ENCODE assay signal across 7 cellular contexts in genomic region chr1:3724416-3725030, GRCh38. TPM values are rescaled to one million over a fixed set of nuclear protein-coding genes. Genes with fewer than 3 reads are reported as not detected.
DNase-seq lines count a peak whose midpoint lies in the region; ATAC-seq and TF ChIP-seq lines count a peak whose summit lies in the region.
"Not testable (repeated sequence)": the region's sequence is repeated elsewhere in the genome, so short reads cannot be mapped to it uniquely, and the experiment has no call there.

No MANE protein-coding gene starts in this region.

- H3K4me3 ChIP-seq in GM12865 (ENCODE audit: low read depth, low read length); effector memory CD4-positive, alpha-beta T cell (ENCODE audit: insufficient read depth, low read depth, low read length, poor library complexity, severe bottlenecking): not testable (repeated sequence)

- not testable (repeated sequence) for H3K36me3 ChIP-seq in effector memory CD4-positive, alpha-beta T cell (ENCODE audit: control insufficient read depth, insufficient read depth, low read length)

- intact Hi-C loops in left colon (cut with DNase I, micrococcal nuclease), result not testable (repeated sequence)

- not testable (repeated sequence) for H3K27me3 ChIP-seq in effector memory CD4-positive, alpha-beta T cell (replicated peaks; ENCODE audit: control insufficient read depth, insufficient read depth, low read length, poor library complexity, severe bottlenecking)

- in situ Hi-C loops in SK-MEL-5 (cut with HindIII; ENCODE audit: low pct_unique_long_range_greater_than_20kb, low sequenced_read_pairs), result not testable (repeated sequence)

- H3K9me3 ChIP-seq in effector memory CD4-positive, alpha-beta T cell (ENCODE audit: control insufficient read depth, low read length), result not testable (repeated sequence)

- not testable (repeated sequence) for H3K4me1 ChIP-seq in effector memory CD4-positive, alpha-beta T cell (ENCODE audit: control insufficient read depth, insufficient read depth, low read length, poor library complexity, severe bottlenecking)

- TF ChIP-seq CTCF in GM12865 (IDR thresholded peaks at IDR 0.05; ENCODE audit: insufficient read depth, low read depth, low read length, missing control alignments), result peak; percentile 95

- peak; percentile 57 for ATAC-seq in left colon

- not testable (repeated sequence) for H3K27ac ChIP-seq in effector memory CD4-positive, alpha-beta T cell (ENCODE audit: insufficient read depth, low read length, poor library complexity, severe bottlenecking)

- DNase-seq in GM12865 (ENCODE audit: low read depth) (peak; percentile 80), NCI-H1105 (lab: John Stamatoyannopoulos, UW) (peak; percentile 72), SK-MEL-5 (ENCODE audit: low read depth, low spot score) (peak; percentile 63), left colon (peak; percentile 44 to 82)
- peak; percentile 79 for DNase-seq in activated T-cell treated with anti-CD3 and anti-CD28 coated beads, Interleukin-2, amount 50 U/mL, for 1 hour
- peak; percentile 40 to 66 (median 45) for DNase-seq in effector memory CD4-positive, alpha-beta T cell
- DNase-seq in stimulated activated CD4-positive, alpha-beta T cell treated with anti-CD3 and anti-CD28 coated beads, Interleukin-15, amount 100 ng/mL, for 1 hour (ENCODE audit: low read depth in 1 of 2, low spot score in 1 of 2), result peak; percentile 48 to 69

RNA-seq across cellular contexts. Expression of gene CCDC27, which starts 27.7 kb away (rescaled TPM):
- 0.05 TPM in 1 of 2 replicates, not detected in the other for total RNA-seq in SK-MEL-5 (2014; rRNA removed; shearing (Covaris generic))
- polyA plus RNA-seq in SK-MEL-5 (2015; cell fraction: cytosol; rRNA removed), result not detected in 2 replicates
- not detected in 2 replicates for polyA plus RNA-seq in SK-MEL-5 (2015; cell fraction: nucleus; rRNA removed)
- total RNA-seq in left colon, result not detected

RNA-seq across cellular contexts. Expression of gene SMIM1, which starts 48.0 kb away (rescaled TPM):
- 2.9 and 4.4 TPM in 2 replicates for total RNA-seq in SK-MEL-5 (2014; rRNA removed; shearing (Covaris generic))
- polyA plus RNA-seq in SK-MEL-5 (2015; cell fraction: cytosol; rRNA removed), result 5.8 and 10.1 TPM in 2 replicates
- polyA plus RNA-seq in SK-MEL-5 (2015; cell fraction: nucleus; rRNA removed), result not detected in 2 replicates
- total RNA-seq in left colon, result 1 to 10 TPM; 1.8 to 4.6 TPM
